1 cellular context compared by ENCODE assay signal in genomic region chr22:36580371-36580770, GRCh38.
TF ChIP-seq lines count a peak whose summit lies in the region.

No MANE protein-coding gene starts in this region.

TF ChIP-seq in HEK293T, 16 proteins besides CTCF, POLR2A, EP300 and RAD21 (continued from another document):
- TF ChIP-seq PKNOX1 (IDR thresholded peaks at IDR 0.05) (no peak), HDGF (IDR thresholded peaks at IDR 0.05; ENCODE audit: borderline replicate concordance) (no peak), CTBP1 (IDR thresholded peaks at IDR 0.05; ENCODE audit: borderline replicate concordance) (no peak), ELF4 (IDR thresholded peaks at IDR 0.05) (no peak), TARDBP (IDR thresholded peaks at IDR 0.05) (no peak), FOXK2 (IDR thresholded peaks at IDR 0.05) (no peak), FOXM1 (IDR thresholded peaks at IDR 0.05; ENCODE audit: borderline replicate concordance) (no peak), SUZ12 (IDR thresholded peaks at IDR 0.05) (no peak), ZNF384 (IDR thresholded peaks at IDR 0.05) (no peak), FOXA1 (IDR thresholded peaks at IDR 0.05) (no peak), SP1 (IDR thresholded peaks at IDR 0.05) (no peak), BHLHE40 (IDR thresholded peaks at IDR 0.05; ENCODE audit: borderline replicate concordance) (no peak), LEF1 (IDR thresholded peaks at IDR 0.05; ENCODE audit: borderline replicate concordance) (no peak)
